ENCODE assay signal across 9 cellular contexts in genomic region chr11:33690290-33691050, GRCh38. TPM values are rescaled to one million over a fixed set of nuclear protein-coding genes. Genes with fewer than 3 reads are reported as not detected.
DNase-seq lines count a peak whose midpoint lies in the region; ATAC-seq and TF ChIP-seq lines count a peak whose summit lies in the region.
"Had no signal": no experiment of that assay in that cellular context is flagged by ENCODE, and none has a peak within 500 bp of the region (broad histone marks: within the 10 kb centered on the region; RNA-seq: fewer than 3 reads in every experiment).

No MANE protein-coding gene starts in this region.

- no peak overlapping the region for H3K4me3 Mint-ChIP-seq in naive thymus-derived CD4-positive, alpha-beta T cell
- H3K4me3 Mint-ChIP-seq: memory B cell had no signal

- no peak overlapping the region; a peak in 1 of 4 replicates for H3K4me3 ChIP-seq in Panc1 (ENCODE audit: low read depth in 2 of 2, low read length in 2 of 2)
- H3K4me3 ChIP-seq in esophagus muscularis mucosa = no peak overlapping the region
- no peak overlapping the region for H3K4me3 ChIP-seq in naive thymus-derived CD4-positive, alpha-beta T cell (ENCODE audit: low read length)

- intact Hi-C loops in Panc1 (cut with micrococcal nuclease; ENCODE audit: unreplicated experiment) (no loop called here), esophagus muscularis mucosa (cut with DNase I) (loop anchor here (10.0 kb wide), 1 partner anchor 536 kb away; no protein-coding TSS in a partner anchor)
- intact Hi-C loops in naive thymus-derived CD4-positive, alpha-beta T cell (cut with micrococcal nuclease) = no loop called here

- TF ChIP-seq CTCF in Panc1 (IDR thresholded peaks at IDR 0.05) = no peak
- TF ChIP-seq CTCF in esophagus muscularis mucosa (IDR thresholded peaks at IDR 0.05) = no peak

- peaks cover 0 to 4% (median 0%) of the 10 kb centered on the region in 5 donors for H3K36me3 Mint-ChIP-seq in naive thymus-derived CD4-positive, alpha-beta T cell
- H3K36me3 Mint-ChIP-seq: memory B cell had no signal

- H3K4me1 ChIP-seq in Panc1 (ENCODE audit: control insufficient read depth, insufficient read depth, low read length) (peaks cover 72% of the 10 kb centered on the region), esophagus muscularis mucosa (peaks cover 49 to 56% (median 52%) of the 10 kb centered on the region in 4 donors)
- H3K4me1 ChIP-seq in naive thymus-derived CD4-positive, alpha-beta T cell (ENCODE audit: control insufficient read depth in 2 of 2, insufficient read depth in 2 of 2, low read length in 2 of 2) = no peaks in the 10 kb centered on the region

- peaks cover 0 to 3% (median 0%) of the 10 kb centered on the region in 7 donors for H3K4me1 Mint-ChIP-seq in naive thymus-derived CD4-positive, alpha-beta T cell
- H3K4me1 Mint-ChIP-seq: memory B cell had no signal

- H3K27me3 Mint-ChIP-seq in naive thymus-derived CD4-positive, alpha-beta T cell = peaks cover 0 to 15% (median 5%) of the 10 kb centered on the region in 5 donors

- CTCF ChIA-PET in Panc1 (lab: Charles Lee) = interaction anchor here (2.9 kb wide), 1 partner anchor 52 kb away, joined by 12 read pairs; no protein-coding TSS in a partner anchor
- CTCF ChIA-PET in naive thymus-derived CD4-positive, alpha-beta T cell (lab: Charles Lee) = no interaction called here

- WGBS in esophagus muscularis mucosa = 47% methylated on average over 8 of the region's 8 CpGs

- BruUV-seq in Panc1 (replicated peaks; lab: Mats Ljungman, UMichigan) = no TSS peak

- peak; percentile 83 for ATAC-seq in Panc1
- ATAC-seq in naive thymus-derived CD4-positive, alpha-beta T cell = peak; percentile 8

- POLR2A ChIA-PET in Panc1 (lab: Charles Lee) = interaction anchor here (0.5 to 2.1 kb wide), 3 partner anchors 10 to 47 kb away, joined by 5 to 12 read pairs (median 9); partner anchors contain the start of gene C11orf91
- POLR2A ChIA-PET in naive thymus-derived CD4-positive, alpha-beta T cell (lab: Charles Lee) = no interaction called here

- peak; percentile 90 for DNase-seq in AG08395 (ENCODE audit: low spot score)
- DNase-seq in Panc1 (ENCODE audit: low read depth, low spot score) = peak; percentile 96
- DNase-seq in esophagus muscularis mucosa (ENCODE audit: extremely low spot score) = no peak
- DNase-seq in naive thymus-derived CD4-positive, alpha-beta T cell = no peak
- DNase-seq in NCI-H345 treated with DMSO at 0.1 percent for 48 hours (lab: John Stamatoyannopoulos, UW; ENCODE audit: unreplicated experiment) = no peak
- no peak for DNase-seq in NCI-H446 (lab: John Stamatoyannopoulos, UW)
- no peak for DNase-seq in KG1 (lab: John Stamatoyannopoulos, UW)
- no peak for DNase-seq in GDM1 (lab: John Stamatoyannopoulos, UW)

- H3K36me3 ChIP-seq in Panc1 (ENCODE audit: control insufficient read depth, insufficient read depth, low read length) = no peaks in the 10 kb centered on the region
- H3K36me3 ChIP-seq in esophagus muscularis mucosa = no peaks in the 10 kb centered on the region
- no peaks in the 10 kb centered on the region for H3K36me3 ChIP-seq in naive thymus-derived CD4-positive, alpha-beta T cell (ENCODE audit: control insufficient read depth in 2 of 3, insufficient read depth in 3 of 3, low read length in 3 of 3)

- in situ Hi-C loops in Panc1 (cut with HindIII; ENCODE audit: low pct_unique_long_range_greater_than_20kb, low sequenced_read_pairs) = no loop called here

- H3K9me3 Mint-ChIP-seq in naive thymus-derived CD4-positive, alpha-beta T cell = peaks cover 0 to 5% (median 0%) of the 10 kb centered on the region in 11 donors
- H3K9me3 Mint-ChIP-seq: memory B cell had no signal

- H3K27ac ChIP-seq in Panc1 (ENCODE audit: low read length) = peak overlapping the region; percentile 94
- peak overlapping the region; percentile 74 to 82 (median 78) for H3K27ac ChIP-seq in esophagus muscularis mucosa (replicated peaks in 1 of 4)
- H3K27ac ChIP-seq in naive thymus-derived CD4-positive, alpha-beta T cell (ENCODE audit: low read depth, low read length) = no peak overlapping the region

- no peak for TF ChIP-seq POLR2A in esophagus muscularis mucosa (IDR thresholded peaks at IDR 0.05; ENCODE audit: low read depth)

- H3K27me3 ChIP-seq in Panc1 (ENCODE audit: control insufficient read depth, insufficient read depth, low read length) (no peaks in the 10 kb centered on the region), esophagus muscularis mucosa (no peaks in the 10 kb centered on the region)
- H3K27me3 ChIP-seq in naive thymus-derived CD4-positive, alpha-beta T cell (ENCODE audit: control insufficient read depth in 2 of 2, insufficient read depth in 2 of 2, low read length in 2 of 2) = no peaks in the 10 kb centered on the region

- no peak overlapping the region for H3K27ac Mint-ChIP-seq in naive thymus-derived CD4-positive, alpha-beta T cell
- H3K27ac Mint-ChIP-seq: memory B cell had no signal

- peaks cover 12% of the 10 kb centered on the region; the same call in 1 of the 2 replicates for H3K9me3 ChIP-seq in Panc1 (ENCODE audit: control insufficient read depth, insufficient read depth, low read depth, low read length)
- H3K9me3 ChIP-seq in esophagus muscularis mucosa = peaks cover 0 to 5% (median 2%) of the 10 kb centered on the region in 4 donors
- H3K9me3 ChIP-seq in naive thymus-derived CD4-positive, alpha-beta T cell (ENCODE audit: control insufficient read depth in 2 of 3, low read length in 3 of 3) = no peaks in the 10 kb centered on the region

- peak; percentile 48 for TF ChIP-seq EP300 in esophagus muscularis mucosa (IDR thresholded peaks at IDR 0.05)

RNA-seq across cellular contexts. Expression of gene C11orf91, which starts 10.2 kb away (rescaled TPM):
- total RNA-seq in Panc1 (2021; ENCODE audit: unreplicated experiment) (1.3 TPM), esophagus muscularis mucosa (not detected)
- polyA plus RNA-seq in Panc1 (2012; ENCODE audit: insufficient read length) = not detected
- total RNA-seq in naive thymus-derived CD4-positive, alpha-beta T cell = not detected
- not detected for polyA plus RNA-seq in naive thymus-derived CD4-positive, alpha-beta T cell

RNA-seq across cellular contexts. Expression of gene CD59, which starts 45.8 kb away (rescaled TPM):
- total RNA-seq in Panc1 (2021; ENCODE audit: unreplicated experiment) (736 TPM), esophagus muscularis mucosa (100 to 1,000 TPM; 135 to 528 (median 378) TPM)
- 456 TPM for polyA plus RNA-seq in Panc1 (2012; ENCODE audit: insufficient read length)
- total RNA-seq in naive thymus-derived CD4-positive, alpha-beta T cell = 100 to 1,000 TPM in 1 of 5 experiments, 10 to 100 TPM in 4; 23.3 to 152 (median 62.7) TPM
- polyA plus RNA-seq in naive thymus-derived CD4-positive, alpha-beta T cell = 10 to 100 TPM; 69.6 to 70.7 TPM

Comparison
In these comparisons a context has a peak if more than half of its experiments do, and no peak if none do; other contexts are left out.
1. DNase-seq: peak in AG08395 (single experiment) and Panc1 (single experiment); none in esophagus muscularis mucosa (single experiment), naive thymus-derived CD4-positive, alpha-beta T cell (0 of 9), NCI-H345 treated with DMSO at 0.1 percent for 48 hours (single experiment), NCI-H446 (0 of 2), KG1 (single experiment) and GDM1 (single experiment).